In genomic region chr4:7295917-7296660, GRCh38 we compare ENCODE assay signal across 8 cellular contexts.
DNase-seq lines count a peak whose midpoint lies in the region; ATAC-seq, FAIRE-seq and TF ChIP-seq lines count a peak whose summit lies in the region.

No MANE protein-coding gene starts in this region.

- H2BK15ac ChIP-seq in neuronal stem cell (ENCODE audit: low read length), result peak overlapping the region; percentile 94

- no peak for DNase-seq in D721Med (ENCODE audit: insufficient read length, low spot score)
- peak; percentile 31 for DNase-seq in NAMALWA (ENCODE audit: low spot score)
- DNase-seq in endothelial cell (ENCODE audit: low spot score), result peak; percentile 40
- no peak for DNase-seq in neuronal stem cell (ENCODE audit: low spot score)
- no peak for DNase-seq in NCI-H2196 treated with DMSO at 0.1 percent for 48 hours (lab: John Stamatoyannopoulos, UW; ENCODE audit: unreplicated experiment)
- no peak for DNase-seq in activated gamma-delta T cell treated with Interleukin-2 at 50 U/mL for 16 hours

- no peaks in the 10 kb centered on the region for H3K9me3 ChIP-seq in neuronal stem cell (replicated peaks in 1 of 2; ENCODE audit: control insufficient read depth in 2 of 2, insufficient read depth in 1 of 2, low read depth in 1 of 2, low read length in 2 of 2)

- H4K8ac ChIP-seq in neuronal stem cell (ENCODE audit: low read depth, low read length), result no peak overlapping the region

- H3K79me1 ChIP-seq in neuronal stem cell (ENCODE audit: low read depth, low read length), result no peaks in the 10 kb centered on the region

- no peaks in the 10 kb centered on the region for H3K9me3 Mint-ChIP-seq in endothelial cell (ENCODE audit: unreplicated experiment)

- no peak overlapping the region for H4K91ac ChIP-seq in neuronal stem cell (ENCODE audit: low read depth, low read length, poor library complexity)

- no peak overlapping the region for H3K4me3 ChIP-seq in neuronal stem cell (ENCODE audit: low read length in 2 of 2)

- peak overlapping the region; percentile 97 for H2BK12ac ChIP-seq in neuronal stem cell (ENCODE audit: low read length)

- no peaks in the 10 kb centered on the region for H3K36me3 Mint-ChIP-seq in endothelial cell (ENCODE audit: low read depth, unreplicated experiment)

- no peak overlapping the region for H2AFZ ChIP-seq in neuronal stem cell (ENCODE audit: low read length)

- FAIRE-seq in D721Med (lab: Jason Lieb, UNC), result no peak

- H3K4me1 Mint-ChIP-seq in endothelial cell (ENCODE audit: unreplicated experiment), result peaks cover 21% of the 10 kb centered on the region

- H3K23ac ChIP-seq in neuronal stem cell (ENCODE audit: low read depth, low read length, poor library complexity), result peak overlapping the region; percentile 82

- H2BK120ac ChIP-seq in neuronal stem cell (ENCODE audit: low read depth, low read length), result no peak overlapping the region

- H2AK5ac ChIP-seq in neuronal stem cell (ENCODE audit: low read depth, low read length), result peak overlapping the region; percentile 94

- no peak overlapping the region for H3K4me2 ChIP-seq in neuronal stem cell (ENCODE audit: insufficient read depth, low read length, poor library complexity, severe bottlenecking)

- peak; percentile 62 for TF ChIP-seq CTCF in D721Med (IDR thresholded peaks at IDR 0.05; ENCODE audit: insufficient read depth, missing control alignments)
- TF ChIP-seq CTCF in endothelial cell (IDR thresholded peaks at IDR 0.05; ENCODE audit: unreplicated experiment), result peak; percentile 49

- peaks cover 5% of the 10 kb centered on the region for H3K27me3 Mint-ChIP-seq in endothelial cell (ENCODE audit: unreplicated experiment)

- no peak overlapping the region for H3K27ac ChIP-seq in neuronal stem cell (replicated peaks; ENCODE audit: low read length)

- peaks cover 0 to 6% (median 0%) of the 10 kb centered on the region in 3 experiments for H3K27me3 ChIP-seq in neuronal stem cell (ENCODE audit: control insufficient read depth in 3 of 3, insufficient read depth in 3 of 3, low read depth in 1 of 3, low read length in 3 of 3)

- ATAC-seq in GM19467 (IDR thresholded peaks at IDR 0.05; ENCODE audit: unreplicated experiment), result no peak
- ATAC-seq in GM18868 (IDR thresholded peaks at IDR 0.05; ENCODE audit: unreplicated experiment), result no peak

- peaks cover 0 to 36% of the 10 kb centered on the region in 2 donors for H3K4me1 ChIP-seq in neuronal stem cell (ENCODE audit: control insufficient read depth in 2 of 2, insufficient read depth in 1 of 2, low read depth in 1 of 2, low read length in 2 of 2)

- peak overlapping the region; percentile 87 for H3K18ac ChIP-seq in neuronal stem cell (ENCODE audit: low read length)

- H2BK5ac ChIP-seq in neuronal stem cell (ENCODE audit: low read length), result no peak overlapping the region

- no peak overlapping the region for H3K4me3 Mint-ChIP-seq in endothelial cell (ENCODE audit: unreplicated experiment)

- H3K4ac ChIP-seq in neuronal stem cell (ENCODE audit: low read length), result no peak overlapping the region

- no peak overlapping the region for H3K27ac Mint-ChIP-seq in endothelial cell (ENCODE audit: unreplicated experiment)

- H3K36me3 ChIP-seq in neuronal stem cell (replicated peaks in 1 of 2; ENCODE audit: control insufficient read depth in 2 of 2, insufficient read depth in 2 of 2, low read length in 2 of 2), result no peaks in the 10 kb centered on the region

- H3K9ac ChIP-seq in neuronal stem cell (ENCODE audit: low read depth, low read length, poor library complexity), result no peak overlapping the region

- no CpG with 5 or more reads among the region's 19 CpGs for WGBS in neuronal stem cell (ENCODE audit: extremely low coverage in 2 of 2, insufficient read length in 2 of 2, insufficient replicate concordance in 1 of 2), 2 donors

- peak overlapping the region; percentile 95 for H3K14ac ChIP-seq in neuronal stem cell (ENCODE audit: low read length)

Comparison
In these comparisons a context has a peak if more than half of its experiments do, and no peak if none do; other contexts are left out.
1. DNase-seq: peak in NAMALWA (single experiment) and endothelial cell (single experiment); none in D721Med (single experiment), neuronal stem cell (single experiment), NCI-H2196 treated with DMSO at 0.1 percent for 48 hours (single experiment) and activated gamma-delta T cell treated with Interleukin-2 at 50 U/mL for 16 hours (single experiment).